1 cellular context compared by ENCODE assay signal in genomic region chr17:82318772-82319606, GRCh38.
A peak's percentile ranks its signal among the peaks of the same experiment; 100 is the strongest.
TF ChIP-seq lines count a peak whose summit lies in the region.

No MANE protein-coding gene starts in this region.

TF ChIP-seq in K562, 482 proteins besides CTCF, POLR2A, EP300 and RAD21:
- TF ChIP-seq PML (IDR thresholded peaks at IDR 0.05; ENCODE audit: low read length) (no peak), CBFB (CRISPR knock-in tag; IDR thresholded peaks at IDR 0.05) (0 out of 2 replicates have a peak, but pooled peaks have one; percentile 26)
